In genomic region chr4:1207603-1208265, GRCh38 we compare ENCODE assay signal across 1 cellular context.
TF ChIP-seq lines count a peak whose summit lies in the region.

No MANE protein-coding gene starts in this region.

TF ChIP-seq in liver, 16 proteins besides CTCF, POLR2A, EP300 and RAD21 (continued from another document):
- no peak for TF ChIP-seq REST (IDR thresholded peaks at IDR 0.05)
TF ChIP-seq in liver: peak in this region for 1.
